Comparison of ENCODE assay signal across 16 cellular contexts in the genomic region with DNA sequence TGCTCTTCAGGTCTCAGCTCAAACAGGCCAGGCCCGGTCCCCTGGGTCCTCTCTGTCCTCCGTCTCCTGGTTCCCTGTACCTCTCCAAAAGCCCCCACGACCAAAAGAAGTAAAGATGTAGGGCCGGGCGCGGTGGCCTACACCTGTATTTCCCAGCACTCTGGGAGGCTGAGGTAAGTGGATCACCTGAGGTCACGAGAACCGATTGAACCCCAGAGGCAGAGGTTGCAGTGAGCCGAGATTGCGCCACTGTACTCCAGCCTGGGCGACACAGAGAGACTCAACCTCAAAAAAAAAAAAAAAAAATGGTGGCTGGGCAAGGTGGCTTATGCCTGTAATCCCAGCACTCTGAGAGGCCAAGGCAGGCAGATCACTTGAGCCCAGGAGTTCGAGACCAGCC. TPM values are rescaled to one million over a fixed set of nuclear protein-coding genes. Genes with fewer than 3 reads are reported as not detected.
"Had no signal": no experiment of that assay in that cellular context is flagged by ENCODE, and none has a peak within 500 bp of the region (broad histone marks: within the 10 kb centered on the region; RNA-seq: fewer than 3 reads in every experiment).

No MANE protein-coding gene starts in this region.

- H3K9me3 ChIP-seq: psoas muscle, sigmoid colon had no signal

- DNase-seq: activated CD4-positive, alpha-beta T cell treated with anti-CD3 and anti-CD28 coated beads, Interleukin-2, amount 50 U/mL, for 1 hour; activated CD8-positive, alpha-beta memory T cell treated with anti-CD3 and anti-CD28 coated beads for 24 hours; activated naive CD4-positive, alpha-beta T cell; activated naive CD8-positive, alpha-beta T cell treated with anti-CD3 and anti-CD28 coated beads, Interleukin-2, amount 10 ng/mL, durations not matched to agents 7 days and 5 days; brain microvascular endothelial cell; cerebellar nuclear complex; dorsolateral prefrontal cortex; islet precursor cell; left ventricle myocardium superior; psoas muscle; sigmoid colon; stimulated activated CD4-positive, alpha-beta T cell treated with anti-CD3 and anti-CD28 coated beads, Interleukin-1b, Interleukin-23, amount 100 ng/mL, for 48 hours had no signal

- H3K4me3 ChIP-seq: dorsolateral prefrontal cortex, psoas muscle, sigmoid colon had no signal

- H3K9me3 Mint-ChIP-seq: activated naive CD8-positive, alpha-beta T cell treated with anti-CD3 and anti-CD28 coated beads, Interleukin-2, amount 10 ng/mL, durations not matched to agents 7 days and 5 days; neural crest cell had no signal

- H3K27ac Mint-ChIP-seq: activated naive CD8-positive, alpha-beta T cell treated with anti-CD3 and anti-CD28 coated beads, Interleukin-2, amount 10 ng/mL, durations not matched to agents 7 days and 5 days had no signal

- ATAC-seq: activated CD4-positive, CD25-positive, alpha-beta regulatory T cell treated with anti-CD3 and anti-CD28 coated beads, Interleukin-2, amount 50 U/mL, for 24 hours; left ventricle myocardium superior; psoas muscle had no signal

- H3K27me3 Mint-ChIP-seq: activated naive CD8-positive, alpha-beta T cell treated with anti-CD3 and anti-CD28 coated beads, Interleukin-2, amount 10 ng/mL, durations not matched to agents 7 days and 5 days had no signal

- H3K27me3 ChIP-seq: brain microvascular endothelial cell, sigmoid colon had no signal

- H3K4me1 Mint-ChIP-seq: neural crest cell had no signal

- H3K36me3 Mint-ChIP-seq: activated naive CD8-positive, alpha-beta T cell treated with anti-CD3 and anti-CD28 coated beads, Interleukin-2, amount 10 ng/mL, durations not matched to agents 7 days and 5 days had no signal

- H3K27ac ChIP-seq: brain microvascular endothelial cell, dorsolateral prefrontal cortex, psoas muscle, sigmoid colon had no signal

- H3K4me3 Mint-ChIP-seq: activated naive CD8-positive, alpha-beta T cell treated with anti-CD3 and anti-CD28 coated beads, Interleukin-2, amount 10 ng/mL, durations not matched to agents 7 days and 5 days; neural crest cell had no signal

- H3K36me3 ChIP-seq: brain microvascular endothelial cell, sigmoid colon had no signal

RNA-seq across cellular contexts. Expression of a gene that starts 27.5 kb away (rescaled TPM):
- total RNA-seq: activated naive CD8-positive, alpha-beta T cell treated with anti-CD3 and anti-CD28 coated beads, Interleukin-2, amount 10 ng/mL, durations not matched to agents 7 days and 5 days; dorsolateral prefrontal cortex; left ventricle myocardium superior; neural crest cell; osteocyte; psoas muscle; sigmoid colon; subcutaneous adipose tissue had no signal

RNA-seq across cellular contexts. Expression of a gene that starts 51.2 kb away (rescaled TPM):
- total RNA-seq: activated naive CD8-positive, alpha-beta T cell treated with anti-CD3 and anti-CD28 coated beads, Interleukin-2, amount 10 ng/mL, durations not matched to agents 7 days and 5 days; left ventricle myocardium superior; neural crest cell; osteocyte; sigmoid colon; subcutaneous adipose tissue had no signal
